Comparison of ENCODE assay signal across 8 cellular contexts in the genomic region with DNA sequence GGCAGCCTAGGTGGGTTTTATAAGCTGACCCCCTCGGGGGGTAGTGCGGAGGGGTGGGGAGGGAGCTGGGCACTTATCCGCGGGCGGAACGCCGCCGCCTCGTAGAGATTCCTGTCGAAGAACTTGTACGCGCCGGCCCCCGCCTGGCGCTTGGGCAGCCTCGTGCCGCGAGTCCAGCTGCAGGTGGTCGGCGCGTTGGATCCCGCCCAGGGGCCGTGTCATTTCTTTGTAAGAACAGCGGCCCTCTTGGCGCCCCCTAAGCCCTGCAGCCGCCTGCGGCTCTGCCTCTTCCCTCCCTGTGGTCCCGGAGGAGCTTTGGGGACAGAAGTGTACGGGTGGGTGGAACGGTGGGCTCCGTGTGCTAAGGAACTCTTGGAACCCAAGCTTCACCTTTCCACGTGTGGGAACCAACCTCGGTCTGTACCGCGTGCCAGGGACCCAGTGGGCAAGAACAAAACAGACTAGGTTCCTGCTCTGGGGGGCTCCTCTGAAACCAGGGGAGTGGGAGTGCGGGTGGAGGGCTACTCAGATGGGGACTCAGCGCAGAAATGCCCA. TPM values are rescaled to one million over a fixed set of nuclear protein-coding genes. Genes with fewer than 3 reads are reported as not detected.
A peak's percentile ranks its signal among the peaks of the same experiment; 100 is the strongest.
DNase-seq lines count a peak whose midpoint lies in the region; ATAC-seq and TF ChIP-seq lines count a peak whose summit lies in the region.

No MANE protein-coding gene starts in this region.

- H3K4me3 Mint-ChIP-seq in activated naive CD8-positive, alpha-beta T cell, result peak overlapping the region; percentile 63
- H3K4me3 Mint-ChIP-seq in activated naive CD8-positive, alpha-beta T cell treated with anti-CD3 and anti-CD28 coated beads, Interleukin-2, amount 50 U/mL, for 24 hours, result no peak overlapping the region

- intact Hi-C loops in dorsolateral prefrontal cortex (cut with DNase I), result loop anchor here (5.0 to 10.0 kb wide), 4 partner anchors 94 to 382 kb away; partner anchors contain the start of gene OR6B3 (in 1 of the 2)

- in situ Hi-C loops in ACHN (cut with HindIII; ENCODE audit: low pct_ligation_motif_present, low pct_unique_long_range_greater_than_20kb, low sequenced_read_pairs), result no loop called here

- no peak for TF ChIP-seq CTCF in dorsolateral prefrontal cortex (IDR thresholded peaks at IDR 0.05 in 54 of 56, conservative IDR thresholded peaks at IDR 0.05 in 2 of 56; ENCODE audit: low read depth in 1 of 56, partially characterized antibody in 56 of 56)

- H3K4me1 ChIP-seq in mesodermal cell (ENCODE audit: control insufficient read depth, insufficient read depth, low read length, poor library complexity, severe bottlenecking), result peaks cover 12% of the 10 kb centered on the region

- no peak for DNase-seq in activated naive CD8-positive, alpha-beta T cell treated with anti-CD3 and anti-CD28 coated beads, Interleukin-2, amount 50 U/mL, for 24 hours
- DNase-seq in dorsolateral prefrontal cortex (peak in 4 of 10 donors; percentile 44 to 48 (median 48)), NCI-H146 treated with DMSO at 0.1 percent for 48 hours (lab: John Stamatoyannopoulos, UW; ENCODE audit: unreplicated experiment) (no peak), ACHN (no peak)
- DNase-seq in stimulated activated CD4-positive, alpha-beta T cell treated with anti-CD3 and anti-CD28 coated beads, Interleukin-1b, Interleukin-23, amount 100 ng/mL, for 48 hours, result no peak

- ATAC-seq in activated naive CD8-positive, alpha-beta T cell treated with anti-CD3 and anti-CD28 coated beads, Interleukin-2, amount 50 U/mL, for 24 hours, result no peak
- no peak for ATAC-seq in HG03135 (IDR thresholded peaks at IDR 0.05; ENCODE audit: unreplicated experiment)

- H3K36me3 ChIP-seq in mesodermal cell (ENCODE audit: control insufficient read depth, insufficient read depth, low read length), result no peaks in the 10 kb centered on the region

- no peak overlapping the region for H3K27ac Mint-ChIP-seq in activated naive CD8-positive, alpha-beta T cell
- H3K27ac Mint-ChIP-seq in activated naive CD8-positive, alpha-beta T cell treated with anti-CD3 and anti-CD28 coated beads, Interleukin-2, amount 50 U/mL, for 24 hours, result no peak overlapping the region

- H3K9me3 Mint-ChIP-seq in activated naive CD8-positive, alpha-beta T cell (ENCODE audit: low read depth), result no peaks in the 10 kb centered on the region
- H3K9me3 Mint-ChIP-seq in activated naive CD8-positive, alpha-beta T cell treated with anti-CD3 and anti-CD28 coated beads, Interleukin-2, amount 50 U/mL, for 24 hours, result no peaks in the 10 kb centered on the region

- H3K27me3 Mint-ChIP-seq in activated naive CD8-positive, alpha-beta T cell, result peaks cover 3% of the 10 kb centered on the region
- H3K27me3 Mint-ChIP-seq in activated naive CD8-positive, alpha-beta T cell treated with anti-CD3 and anti-CD28 coated beads, Interleukin-2, amount 50 U/mL, for 24 hours, result peaks cover 25% of the 10 kb centered on the region

- H3K27me3 ChIP-seq in dorsolateral prefrontal cortex, result no peaks in the 10 kb centered on the region

- H3K36me3 Mint-ChIP-seq in activated naive CD8-positive, alpha-beta T cell, result no peaks in the 10 kb centered on the region
- H3K36me3 Mint-ChIP-seq in activated naive CD8-positive, alpha-beta T cell treated with anti-CD3 and anti-CD28 coated beads, Interleukin-2, amount 50 U/mL, for 24 hours (ENCODE audit: low read depth), result no peaks in the 10 kb centered on the region

- H3K27ac ChIP-seq in dorsolateral prefrontal cortex, result peak overlapping the region in 26 of 59 donors; percentile 68 to 93 (median 87)
- no peak overlapping the region for H3K27ac ChIP-seq in mesodermal cell (ENCODE audit: low read depth, low read length, severe bottlenecking)

- H3K4me1 Mint-ChIP-seq in activated naive CD8-positive, alpha-beta T cell (ENCODE audit: low read depth), result peaks cover 8% of the 10 kb centered on the region
- H3K4me1 Mint-ChIP-seq in activated naive CD8-positive, alpha-beta T cell treated with anti-CD3 and anti-CD28 coated beads, Interleukin-2, amount 50 U/mL, for 24 hours, result peaks cover 9% of the 10 kb centered on the region

- H3K9me3 ChIP-seq in mesodermal cell (ENCODE audit: control insufficient read depth, low read length), result no peaks in the 10 kb centered on the region

- H3K4me3 ChIP-seq in dorsolateral prefrontal cortex (peak overlapping the region; percentile 47 to 89 (median 78)), mesodermal cell (ENCODE audit: extremely low read depth, insufficient read depth, low read length, poor library complexity, severe bottlenecking) (peak overlapping the region; percentile 64)

- WGBS in mesodermal cell (ENCODE audit: insufficient coverage in 2 of 2), 2 experiments, result 8 to 11% methylated on average over 26 to 33 of the region's 37 CpGs

RNA-seq across cellular contexts. Expression of gene GPC1, which starts 1.2 kb away (rescaled TPM):
- total RNA-seq in dorsolateral prefrontal cortex, result 100 to 1,000 TPM in 94 of 120 experiments, 10 to 100 TPM in 26; 67.1 to 206 (median 116) TPM
- 61.4 TPM for polyA plus RNA-seq in mesodermal cell (2013, experiment 1 of 2)
- polyA plus RNA-seq in mesodermal cell (2013, experiment 2 of 2), result 48.8 TPM
